ENCODE assay signal across 8 cellular contexts in the genomic region with DNA sequence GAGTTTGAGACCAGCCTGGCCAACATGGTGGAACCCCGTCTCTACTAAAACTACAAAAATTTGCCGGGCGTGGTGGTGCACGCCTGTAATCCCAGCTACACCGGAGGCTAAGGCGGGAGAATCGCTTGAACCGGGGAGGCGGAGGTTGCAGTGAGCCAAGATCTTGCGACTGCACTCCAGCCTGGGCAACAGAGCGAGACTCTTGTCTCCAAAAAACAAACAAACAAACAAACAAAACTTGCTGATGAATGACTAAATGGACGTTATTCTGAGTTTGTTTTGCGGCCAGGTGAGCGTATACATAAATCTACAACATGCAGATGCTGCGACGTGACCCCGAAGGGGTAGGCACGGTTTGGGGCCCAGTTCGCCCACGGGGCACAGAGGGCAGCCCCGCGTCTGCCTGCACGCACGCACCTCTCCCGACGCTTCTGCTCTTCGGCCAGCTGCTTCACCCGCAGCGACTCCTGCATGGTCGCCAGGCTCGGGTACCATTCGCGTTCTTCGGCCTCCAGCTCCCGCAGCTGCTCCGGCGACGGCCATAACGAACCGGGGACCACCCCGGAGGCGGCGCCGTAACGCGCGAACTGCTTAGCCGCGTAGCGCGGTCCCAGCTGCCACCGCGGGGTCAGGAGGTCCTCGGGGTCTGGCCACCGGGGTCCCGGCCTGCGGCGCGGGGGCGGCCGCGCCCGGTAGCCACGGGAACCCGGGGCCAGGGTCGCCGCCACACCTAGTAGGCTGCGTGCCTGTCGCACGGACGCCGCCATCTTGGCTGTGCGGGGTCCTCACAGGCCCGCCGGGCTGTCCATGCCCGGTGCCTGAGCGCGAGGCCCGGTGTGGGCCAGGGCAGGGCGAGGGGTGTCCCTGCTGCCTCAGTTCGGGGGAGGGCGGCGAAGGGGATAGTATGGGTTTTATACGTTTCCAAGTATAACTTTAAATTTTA. TPM values are rescaled to one million over a fixed set of nuclear protein-coding genes. Genes with fewer than 3 reads are reported as not detected.
DNase-seq lines count a peak whose midpoint lies in the region; ATAC-seq and TF ChIP-seq lines count a peak whose summit lies in the region.

A gene (minus strand): TSS at position 778 of the 943 bp plus-strand sequence. CDS start 11 bp downstream, at position 767.

- ATAC-seq in foreskin keratinocyte = peak; percentile 72

- H3K9me3 ChIP-seq in BE2C (no peaks in the 10 kb centered on the region), SJSA1 (replicated peaks) (no peaks in the 10 kb centered on the region), neural progenitor cell (ENCODE audit: low read depth) (no peaks in the 10 kb centered on the region), subcutaneous abdominal adipose tissue (ENCODE audit: control insufficient read depth in 5 of 5, low read length in 5 of 5) (no peaks in the 10 kb centered on the region)

- H4K20me1 ChIP-seq in neural progenitor cell (ENCODE audit: low read depth) = peaks cover 15% of the 10 kb centered on the region

- H2AFZ ChIP-seq in neural progenitor cell (replicated peaks) = peak within 1 kb of the TSS; percentile 77

- peak within 1 kb of the TSS; percentile 83 for H3K4me2 ChIP-seq in neural progenitor cell

- peak within 1 kb of the TSS; percentile 95 to 97 (median 96) for H3K27ac Mint-ChIP-seq in IgD-negative memory B cell
- peak within 1 kb of the TSS; percentile 90 for H3K27ac Mint-ChIP-seq in neural progenitor cell

- no peaks in the 10 kb centered on the region for H3K27me3 Mint-ChIP-seq in IgD-negative memory B cell
- H3K27me3 Mint-ChIP-seq in neural progenitor cell (ENCODE audit: insufficient read depth, low read depth) = peaks cover 6% of the 10 kb centered on the region

- H3K27me3 ChIP-seq in BE2C = no peaks in the 10 kb centered on the region
- no peaks in the 10 kb centered on the region for H3K27me3 ChIP-seq in SJSA1 (replicated peaks)
- H3K27me3 ChIP-seq in foreskin keratinocyte = no peaks in the 10 kb centered on the region
- H3K27me3 ChIP-seq in neural progenitor cell = no peaks in the 10 kb centered on the region
- H3K27me3 ChIP-seq in subcutaneous abdominal adipose tissue (ENCODE audit: control insufficient read depth in 5 of 5, insufficient read depth in 4 of 5, low read length in 5 of 5) = no peaks in the 10 kb centered on the region

- peaks cover 32% of the 10 kb centered on the region for H3K4me1 ChIP-seq in BE2C
- peaks cover 15% of the 10 kb centered on the region for H3K4me1 ChIP-seq in SJSA1 (replicated peaks)
- peaks cover 10% of the 10 kb centered on the region for H3K4me1 ChIP-seq in foreskin keratinocyte
- H3K4me1 ChIP-seq in neural progenitor cell = no peaks in the 10 kb centered on the region
- peaks cover 2 to 26% (median 21%) of the 10 kb centered on the region in 5 donors for H3K4me1 ChIP-seq in subcutaneous abdominal adipose tissue (ENCODE audit: control insufficient read depth in 5 of 5, insufficient read depth in 5 of 5, low read length in 5 of 5)

- H3K4me3 ChIP-seq in BE2C (ENCODE audit: low read depth, low read length) = peak within 1 kb of the TSS; percentile 94
- H3K4me3 ChIP-seq in SJSA1 = peak within 1 kb of the TSS; percentile 96
- H3K4me3 ChIP-seq in neural progenitor cell = peak within 1 kb of the TSS; percentile 82
- H3K4me3 ChIP-seq in subcutaneous abdominal adipose tissue (ENCODE audit: low read depth in 1 of 5, low read length in 5 of 5) = peak within 1 kb of the TSS; percentile 77 to 99 (median 87)

- H3K9me3 Mint-ChIP-seq in IgD-negative memory B cell (no peaks in the 10 kb centered on the region), neural progenitor cell (no peaks in the 10 kb centered on the region)

- H3K9ac ChIP-seq in neural progenitor cell (peak within 1 kb of the TSS; percentile 73), subcutaneous abdominal adipose tissue (ENCODE audit: low read length in 5 of 5) (peak within 1 kb of the TSS; percentile 56 to 88 (median 87))

- H3K79me2 ChIP-seq in neural progenitor cell (ENCODE audit: low read depth) = peaks cover 34% of the 10 kb centered on the region

- H3K4me3 Mint-ChIP-seq in IgD-negative memory B cell (peak within 1 kb of the TSS; percentile 90 to 97 (median 96)), neural progenitor cell (peak within 1 kb of the TSS; percentile 88)

- H3K36me3 ChIP-seq in BE2C (peaks cover 36% of the 10 kb centered on the region), SJSA1 (peaks cover 52% of the 10 kb centered on the region), neural progenitor cell (no peaks in the 10 kb centered on the region), subcutaneous abdominal adipose tissue (ENCODE audit: control insufficient read depth in 5 of 5, insufficient read depth in 5 of 5, low read length in 5 of 5) (peaks cover 0 to 29% (median 29%) of the 10 kb centered on the region in 5 donors)

- H3K4me1 Mint-ChIP-seq in IgD-negative memory B cell (peaks cover 6 to 23% (median 15%) of the 10 kb centered on the region in 3 donors), neural progenitor cell (peaks cover 16% of the 10 kb centered on the region)

- H3K27ac ChIP-seq in SJSA1 (peak within 1 kb of the TSS; percentile 78), foreskin keratinocyte (peak within 1 kb of the TSS; percentile 74), neural progenitor cell (peak within 1 kb of the TSS; percentile 72), subcutaneous abdominal adipose tissue (ENCODE audit: low read depth, low read length) (peak within 1 kb of the TSS; percentile 62)

- H3F3A ChIP-seq in neural progenitor cell (ENCODE audit: low read depth) = peaks cover 51% of the 10 kb centered on the region

- peaks cover 1% of the 10 kb centered on the region for H3K36me3 Mint-ChIP-seq in IgD-negative memory B cell
- peaks cover 6% of the 10 kb centered on the region for H3K36me3 Mint-ChIP-seq in neural progenitor cell

- TF ChIP-seq CTCF in BE2C (IDR thresholded peaks at IDR 0.05; ENCODE audit: low read depth, low read length) = no peak
- no peak for TF ChIP-seq CTCF in foreskin keratinocyte (conservative IDR thresholded peaks at IDR 0.05)
- TF ChIP-seq CTCF in neural progenitor cell (IDR thresholded peaks at IDR 0.05) = no peak

- DNase-seq in BE2C (peak; percentile 90), GM19238 (ENCODE audit: insufficient read length, low spot score) (peak; percentile 81), SJSA1 (ENCODE audit: low read depth in 1 of 2, low spot score in 2 of 2) (peak; percentile 81 to 85), foreskin keratinocyte (peak in 1 of 2 donors; percentile 70), neural progenitor cell (ENCODE audit: low spot score) (peak; percentile 89)
- DNase-seq in activated gamma-delta T cell treated with anti-CD3 and anti-CD28 coated beads, Interleukin-2, amount 50 U/mL, for 16 hours (ENCODE audit: low read depth) = peak; percentile 63

RNA-seq across cellular contexts. Expression of the gene that starts here (rescaled TPM):
- polyA plus RNA-seq in BE2C (2012; ENCODE audit: insufficient read depth, insufficient read length, low read depth) = 314 TPM
- polyA plus RNA-seq in IgD-negative memory B cell (84.1 TPM), foreskin keratinocyte (103 and 106 TPM in 2 replicates)
- 75.7 and 84.3 TPM in 2 replicates for total RNA-seq in SJSA1 (2014; rRNA removed; shearing (Covaris generic))
- total RNA-seq in foreskin keratinocyte (55.0 and 64.9 TPM in 2 replicates), neural progenitor cell (ENCODE audit: low replicate concordance) (17.1 and 42.2 TPM in 2 replicates)
